In the genomic region with DNA sequence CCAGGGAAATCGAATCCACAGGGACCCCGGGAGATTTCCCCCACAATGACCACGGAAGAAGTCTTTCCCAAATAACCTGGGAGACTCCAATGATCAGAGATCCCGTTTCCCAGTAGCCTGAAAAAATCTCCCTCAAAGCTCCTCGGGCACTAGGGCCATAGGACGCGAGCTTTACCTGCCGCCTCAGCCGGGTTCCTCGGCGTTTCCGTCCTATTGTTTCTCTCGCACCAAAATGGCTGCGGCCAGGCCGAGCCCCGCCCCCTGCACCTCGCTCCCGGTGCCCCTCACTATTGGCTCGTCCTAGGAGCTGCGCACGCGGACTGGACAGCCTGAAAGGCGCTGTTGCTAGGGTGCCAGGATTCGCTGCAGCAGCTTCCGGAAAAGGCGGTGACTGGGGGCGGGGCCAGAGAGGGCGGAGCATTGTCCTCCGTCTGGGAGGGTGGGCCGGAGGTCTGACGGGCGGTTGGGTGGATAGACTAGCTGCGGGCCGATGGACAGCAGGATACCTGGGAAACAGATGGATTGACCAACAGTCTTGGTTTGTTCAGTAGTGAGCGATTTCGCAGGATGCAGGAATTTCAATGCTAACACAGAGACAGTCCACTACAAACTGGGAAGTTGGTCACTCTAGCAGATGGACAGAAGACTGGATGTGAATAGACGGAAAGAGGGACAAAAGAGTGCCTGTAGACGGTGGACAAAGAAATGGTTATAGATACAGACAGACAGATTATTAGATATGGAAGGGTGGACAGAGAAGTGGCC, we compare ENCODE assay signal across 8 cellular contexts. TPM values are rescaled to one million over a fixed set of nuclear protein-coding genes. Genes with fewer than 3 reads are reported as not detected.
DNase-seq lines count a peak whose midpoint lies in the region; ATAC-seq, FAIRE-seq and TF ChIP-seq lines count a peak whose summit lies in the region.

A gene with protein sequence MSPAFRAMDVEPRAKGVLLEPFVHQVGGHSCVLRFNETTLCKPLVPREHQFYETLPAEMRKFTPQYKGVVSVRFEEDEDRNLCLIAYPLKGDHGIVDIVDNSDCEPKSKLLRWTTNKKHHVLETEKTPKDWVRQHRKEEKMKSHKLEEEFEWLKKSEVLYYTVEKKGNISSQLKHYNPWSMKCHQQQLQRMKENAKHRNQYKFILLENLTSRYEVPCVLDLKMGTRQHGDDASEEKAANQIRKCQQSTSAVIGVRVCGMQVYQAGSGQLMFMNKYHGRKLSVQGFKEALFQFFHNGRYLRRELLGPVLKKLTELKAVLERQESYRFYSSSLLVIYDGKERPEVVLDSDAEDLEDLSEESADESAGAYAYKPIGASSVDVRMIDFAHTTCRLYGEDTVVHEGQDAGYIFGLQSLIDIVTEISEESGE (minus strand): TSS at position 240 of the 765 bp plus-strand sequence. CDS start 21,930 bp downstream, outside the sequence.

- peak within 1 kb of the TSS; percentile 97 for H3K4me2 ChIP-seq in smooth muscle cell

- peak within 1 kb of the TSS; percentile 100 for H3K9ac ChIP-seq in smooth muscle cell (ENCODE audit: low read depth)

- peaks cover 17% of the 10 kb centered on the region for H3K4me1 ChIP-seq in smooth muscle cell (ENCODE audit: low read depth)

- POLR2A ChIA-PET in AG04449 (lab: Yijun Ruan, JAX), result interaction anchor here (0.7 to 1.1 kb wide), 4 partner anchors 9 to 23 kb away, joined by 3 to 5 read pairs (median 4); no protein-coding TSS in a partner anchor

- peak within 1 kb of the TSS; percentile 82 for H2AFZ ChIP-seq in smooth muscle cell (ENCODE audit: low read depth)

- CTCF ChIA-PET in AG04449 (lab: Yijun Ruan, JAX), result interaction anchor here (1.0 to 8.9 kb wide), 5 partner anchors 8 to 82 kb away, joined by 4 to 65 read pairs (median 6); a partner anchor contains a TSS

- DNase-seq in AG04449 (ENCODE audit: low read depth, low spot score) (peak; percentile 76), NCI-H2227 treated with DMSO at 0.1 percent for 48 hours (lab: John Stamatoyannopoulos, UW) (peak; percentile 94), bronchial epithelial cell (ENCODE audit: low read depth) (peak; percentile 94), iPS-NIHi11 (ENCODE audit: low spot score) (peak; percentile 97), smooth muscle cell (lab: John Stamatoyannopoulos, UW; ENCODE audit: unreplicated experiment) (peak; percentile 91)

- H3K36me3 ChIP-seq in bronchial epithelial cell (ENCODE audit: control insufficient read depth, insufficient read depth, low read length) (peaks cover 6% of the 10 kb centered on the region), smooth muscle cell (ENCODE audit: low read depth) (no peaks in the 10 kb centered on the region)

- no peak for FAIRE-seq in bronchial epithelial cell (lab: Jason Lieb, UNC)

- H3K9me3 ChIP-seq in smooth muscle cell (replicated peaks; ENCODE audit: low read depth), result no peaks in the 10 kb centered on the region

- 6% methylated on average over 38 of the region's 38 CpGs for WGBS in smooth muscle cell (ENCODE audit: low lambda C conversion rate)

- no peak for TF ChIP-seq CTCF in AG04449 (IDR thresholded peaks at IDR 0.05; ENCODE audit: insufficient read depth, low read length, missing control alignments)
- TF ChIP-seq CTCF in WI38 (IDR thresholded peaks at IDR 0.05; ENCODE audit: low read depth, low read length), result no peak
- no peak for TF ChIP-seq CTCF in bronchial epithelial cell (IDR thresholded peaks at IDR 0.05; ENCODE audit: insufficient read depth, low read length, severe bottlenecking)
- no peak for TF ChIP-seq CTCF in smooth muscle cell (IDR thresholded peaks at IDR 0.05; ENCODE audit: borderline replicate concordance, insufficient read depth, poor library complexity, severe bottlenecking)

- ATAC-seq in GM18907 (IDR thresholded peaks at IDR 0.05; ENCODE audit: unreplicated experiment) (peak; percentile 97), HG03159 (IDR thresholded peaks at IDR 0.05; ENCODE audit: unreplicated experiment) (peak; percentile 98)

- peak within 1 kb of the TSS; percentile 94 for H3K4me3 ChIP-seq in AG04449 (ENCODE audit: low read depth, low read length)
- peak within 1 kb of the TSS; percentile 89 for H3K4me3 ChIP-seq in WI38 (ENCODE audit: low read depth, low read length)
- peak within 1 kb of the TSS; percentile 78 for H3K4me3 ChIP-seq in bronchial epithelial cell (ENCODE audit: low read depth, low read length)
- H3K4me3 ChIP-seq in smooth muscle cell, result peak within 1 kb of the TSS; percentile 94

- H3F3A ChIP-seq in smooth muscle cell (ENCODE audit: low read depth), result no peaks in the 10 kb centered on the region

- peaks cover 42% of the 10 kb centered on the region for H4K20me1 ChIP-seq in smooth muscle cell (ENCODE audit: low read depth)

- peak within 1 kb of the TSS; percentile 94 for H3K27ac ChIP-seq in smooth muscle cell (ENCODE audit: low read depth)

- H3K27me3 ChIP-seq in bronchial epithelial cell (ENCODE audit: control insufficient read depth, insufficient read depth, low read length) (no peaks in the 10 kb centered on the region), smooth muscle cell (ENCODE audit: low read depth) (no peaks in the 10 kb centered on the region)

- H3K79me2 ChIP-seq in smooth muscle cell (ENCODE audit: low read depth), result peaks cover 49% of the 10 kb centered on the region

RNA-seq across cellular contexts. Expression of the gene that starts here (rescaled TPM):
- total RNA-seq in bronchial epithelial cell, result 37.4 and 53.8 TPM in 2 replicates
- total RNA-seq in smooth muscle cell, result 106 and 119 TPM in 2 replicates
- 113 and 124 TPM in 2 replicates for polyA plus RNA-seq in smooth muscle cell

Comparison
In these comparisons a context has a peak if more than half of its experiments do, and no peak if none do; other contexts are left out.
1. Peak in every context shown above with its lines: DNase-seq, ATAC-seq, H3K4me3 ChIP-seq and H3K27ac ChIP-seq.